22 cellular contexts compared by ENCODE assay signal in the genomic region with DNA sequence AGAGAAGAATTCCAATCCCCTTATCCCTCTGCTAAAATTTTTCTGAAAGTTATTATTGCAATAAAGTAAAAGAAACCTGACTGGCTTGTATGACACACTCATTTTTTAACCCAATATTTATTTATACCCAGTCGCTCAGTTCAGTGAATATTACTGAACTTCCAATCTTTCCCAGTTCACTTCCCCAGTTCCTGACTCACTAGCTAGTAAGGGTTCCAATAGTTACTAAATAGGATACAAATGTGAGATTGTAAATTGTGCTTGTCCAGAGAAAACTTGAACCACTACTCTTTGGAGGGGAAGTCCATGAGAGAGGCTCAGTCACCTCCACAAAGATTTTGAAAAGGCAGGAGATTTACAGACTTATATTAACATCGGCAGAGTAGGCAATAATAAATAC. TPM values are rescaled to one million over a fixed set of nuclear protein-coding genes. Genes with fewer than 3 reads are reported as not detected.
A peak's percentile ranks its signal among the peaks of the same experiment; 100 is the strongest.
DNase-seq lines count a peak whose midpoint lies in the region; ATAC-seq, FAIRE-seq and TF ChIP-seq lines count a peak whose summit lies in the region.
"Had no signal": no experiment of that assay in that cellular context is flagged by ENCODE, and none has a peak within 500 bp of the region (broad histone marks: within the 10 kb centered on the region; RNA-seq: fewer than 3 reads in every experiment).

No MANE protein-coding gene starts in this region.

- H3K4me3 Mint-ChIP-seq in HFFc6 (no peak overlapping the region), neural progenitor cell (no peak overlapping the region), mesothelial cell of epicardium (no peak overlapping the region)
- no peak overlapping the region for H3K4me3 Mint-ChIP-seq in CD8-positive, alpha-beta memory T cell
- H3K4me3 Mint-ChIP-seq: CD4-positive, alpha-beta memory T cell had no signal

- H3K9ac ChIP-seq in K562 (ENCODE audit: insufficient read depth in 1 of 2, low read depth in 2 of 2, low read length in 2 of 2) (no peak overlapping the region), neural progenitor cell (no peak overlapping the region)

- 81% methylated on average over 2 of the region's 2 CpGs for WGBS in A549 (ENCODE audit: missing lambda C conversion rate)
- WGBS in K562 (ENCODE audit: insufficient coverage, low coverage, missing lambda C conversion rate) = 45% methylated on average over 2 of the region's 2 CpGs

- FAIRE-seq in A549 (lab: Jason Lieb, UNC) = no peak
- FAIRE-seq in K562 (lab: Jason Lieb, UNC) = no peak
- FAIRE-seq: GM12891, GM18507 had no signal

- intact Hi-C loops in K562 (cut with micrococcal nuclease) = no loop called here

- peak overlapping the region; percentile 62; the same call in 2 of the 3 replicates for H3K4me2 ChIP-seq in A549
- H3K4me2 ChIP-seq in K562 (ENCODE audit: insufficient read depth, low read length) = no peak overlapping the region
- no peak overlapping the region for H3K4me2 ChIP-seq in neural progenitor cell

- H2AFZ ChIP-seq in K562 (ENCODE audit: low read depth, low read length) (peak overlapping the region; percentile 47), neural progenitor cell (replicated peaks) (peak overlapping the region; percentile 2)

- H3K9me3 Mint-ChIP-seq in HFFc6 (peaks cover 3% of the 10 kb centered on the region), neural progenitor cell (peaks cover 19% of the 10 kb centered on the region), mesothelial cell of epicardium (peaks cover 3% of the 10 kb centered on the region)
- H3K9me3 Mint-ChIP-seq in CD8-positive, alpha-beta memory T cell = peaks cover 0 to under 1% (median 0%) of the 10 kb centered on the region in 5 donors

- peaks cover 30% of the 10 kb centered on the region for H3K4me1 Mint-ChIP-seq in HFFc6 (ENCODE audit: low read depth)
- peaks cover 44% of the 10 kb centered on the region for H3K4me1 Mint-ChIP-seq in neural progenitor cell
- peaks cover 9% of the 10 kb centered on the region for H3K4me1 Mint-ChIP-seq in mesothelial cell of epicardium
- H3K4me1 Mint-ChIP-seq in CD8-positive, alpha-beta memory T cell = no peaks in the 10 kb centered on the region
- H3K4me1 Mint-ChIP-seq: CD4-positive, alpha-beta memory T cell had no signal

- CTCF ChIA-PET in A549 (lab: Yijun Ruan, JAX) (no interaction called here), K562 (lab: Yijun Ruan, JAX; ENCODE audit: low intra/inter-chr PET ratio) (no interaction called here)
- CTCF ChIA-PET in CD8-positive, alpha-beta memory T cell (lab: Charles Lee) = no interaction called here

- in situ Hi-C loops in K562 (cut with MboI) = no loop called here

- POLR2A ChIA-PET in A549 (lab: Yijun Ruan, JAX) (no interaction called here), K562 (lab: Yijun Ruan, JAX) (interaction anchor here (0.9 to 1.1 kb wide), 2 partner anchors 9 to 30 kb away, joined by 3 read pairs; no protein-coding TSS in a partner anchor)
- POLR2A ChIA-PET in CD8-positive, alpha-beta memory T cell (lab: Charles Lee) = no interaction called here

- H3K27ac Mint-ChIP-seq in HFFc6 = peak overlapping the region; percentile 52
- H3K27ac Mint-ChIP-seq in neural progenitor cell = no peak overlapping the region
- H3K27ac Mint-ChIP-seq in mesothelial cell of epicardium = no peak overlapping the region
- no peak overlapping the region for H3K27ac Mint-ChIP-seq in CD8-positive, alpha-beta memory T cell
- H3K27ac Mint-ChIP-seq: CD4-positive, alpha-beta memory T cell had no signal

- TF ChIP-seq RAD21 in A549 (conservative IDR thresholded peaks at IDR 0.05 in 1 of 2, IDR thresholded peaks at IDR 0.05 in 1 of 2) (no peak), K562 (CRISPR knock-in tag; conservative IDR thresholded peaks at IDR 0.05 in 1 of 2, IDR thresholded peaks at IDR 0.05 in 1 of 2) (no peak)

- ATAC-seq in A549 (no peak), K562 (no peak), HG03520 (IDR thresholded peaks at IDR 0.05; ENCODE audit: unreplicated experiment) (no peak)

- H3K4me1 ChIP-seq in A549 (peaks cover 27% of the 10 kb centered on the region), K562 (replicated peaks in 1 of 2; ENCODE audit: control insufficient read depth in 2 of 2, insufficient read depth in 2 of 2, low read length in 2 of 2) (peaks cover 0 to 4% of the 10 kb centered on the region in 2 experiments; a peak in 2 of 5 replicates), neural progenitor cell (peaks cover 10% of the 10 kb centered on the region)
- H3K4me1 ChIP-seq in CD8-positive, alpha-beta memory T cell (ENCODE audit: insufficient read depth, low read length) = no peaks in the 10 kb centered on the region

- H3K4me3 ChIP-seq in A549 (no peak overlapping the region), K562 (no peak overlapping the region), neural progenitor cell (no peak overlapping the region)
- no peak overlapping the region for H3K4me3 ChIP-seq in CD8-positive, alpha-beta memory T cell (ENCODE audit: low read length)
- H3K4me3 ChIP-seq: SJCRH30 had no signal

- no peaks in the 10 kb centered on the region; the same call in 2 of the 3 replicates for H3K36me3 ChIP-seq in K562 (ENCODE audit: control insufficient read depth, insufficient read depth, low read length)
- no peaks in the 10 kb centered on the region for H3K36me3 ChIP-seq in neural progenitor cell
- H3K36me3 ChIP-seq in CD8-positive, alpha-beta memory T cell (ENCODE audit: insufficient read depth, low read length) = no peaks in the 10 kb centered on the region
- H3K36me3 ChIP-seq: SJCRH30 had no signal

- no peaks in the 10 kb centered on the region for H3K9me1 ChIP-seq in K562 (ENCODE audit: control insufficient read depth, insufficient read depth, low read length)

- no peak for TF ChIP-seq CTCF in A549 (IDR thresholded peaks at IDR 0.05)
- no peak for TF ChIP-seq CTCF in HFFc6 (IDR thresholded peaks at IDR 0.05)
- TF ChIP-seq CTCF in K562 (IDR thresholded peaks at IDR 0.05 in 2 of 3, conservative IDR thresholded peaks at IDR 0.05 in 1 of 3; ENCODE audit: insufficient read depth in 2 of 3, low read depth in 1 of 3, low read length in 3 of 3) = no peak
- TF ChIP-seq CTCF in neural progenitor cell (IDR thresholded peaks at IDR 0.05) = no peak
- no peak for TF ChIP-seq CTCF in mesothelial cell of epicardium (IDR thresholded peaks at IDR 0.05; ENCODE audit: unreplicated experiment)

- H3K9me3 ChIP-seq in A549 = no peaks in the 10 kb centered on the region
- no peaks in the 10 kb centered on the region for H3K9me3 ChIP-seq in K562 (replicated peaks; ENCODE audit: control insufficient read depth, insufficient read depth, low read depth, low read length)
- H3K9me3 ChIP-seq in neural progenitor cell (ENCODE audit: low read depth) = no peaks in the 10 kb centered on the region
- no peaks in the 10 kb centered on the region for H3K9me3 ChIP-seq in CD8-positive, alpha-beta memory T cell (ENCODE audit: low read length)
- H3K9me3 ChIP-seq: SJCRH30 had no signal

- no peaks in the 10 kb centered on the region for H3F3A ChIP-seq in neural progenitor cell (ENCODE audit: low read depth)

- H3K36me3 Mint-ChIP-seq in HFFc6 (ENCODE audit: low read depth) = peaks cover 3% of the 10 kb centered on the region
- peaks cover 2% of the 10 kb centered on the region for H3K36me3 Mint-ChIP-seq in neural progenitor cell
- H3K36me3 Mint-ChIP-seq in mesothelial cell of epicardium = no peaks in the 10 kb centered on the region
- H3K36me3 Mint-ChIP-seq in CD8-positive, alpha-beta memory T cell = peaks cover 0 to 2% (median 0%) of the 10 kb centered on the region in 3 donors
- H3K36me3 Mint-ChIP-seq: CD4-positive, alpha-beta memory T cell had no signal

- H4K20me1 ChIP-seq in K562 (replicated peaks; ENCODE audit: control insufficient read depth, insufficient read depth, low read length) (no peaks in the 10 kb centered on the region), neural progenitor cell (ENCODE audit: low read depth) (no peaks in the 10 kb centered on the region)

- H3K79me2 ChIP-seq in K562 (ENCODE audit: control insufficient read depth, insufficient read depth, low read length) (no peaks in the 10 kb centered on the region), neural progenitor cell (ENCODE audit: low read depth) (no peaks in the 10 kb centered on the region)

- H3K27me3 Mint-ChIP-seq in HFFc6 (ENCODE audit: insufficient read depth) (peaks cover 6% of the 10 kb centered on the region), neural progenitor cell (ENCODE audit: insufficient read depth, low read depth) (peaks cover 3% of the 10 kb centered on the region), mesothelial cell of epicardium (ENCODE audit: low read depth) (no peaks in the 10 kb centered on the region)
- peaks cover 0 to 10% of the 10 kb centered on the region in 2 donors for H3K27me3 Mint-ChIP-seq in CD8-positive, alpha-beta memory T cell
- H3K27me3 Mint-ChIP-seq: CD4-positive, alpha-beta memory T cell had no signal

- DNase-seq in A549 (ENCODE audit: low read depth in 1 of 2, low spot score in 1 of 2) (no peak), HFFc6 (no peak), K562 (ENCODE audit: extremely low read depth in 1 of 4, low spot score in 3 of 4) (no peak), neural progenitor cell (ENCODE audit: low spot score) (no peak), activated T-cell treated with anti-CD3 and anti-CD28 coated beads for 4 hours (no peak), mesothelial cell of epicardium (ENCODE audit: low spot score in 2 of 2, unreplicated experiment in 2 of 2) (no peak)
- no peak for DNase-seq in CD8-positive, alpha-beta memory T cell
- DNase-seq: 8988T; CD4-positive, alpha-beta memory T cell; DND-41; GF-D8; GOT3; NCI-H1417 treated with DMSO at 0.1 percent for 48 hours; NCI-H1930; NCI-H2171; NCI-H446 treated with DMSO at 0.1 percent for 48 hours; NK-92 treated with Interleukin-12 subunit alpha and Interleukin-12 subunit beta, amount 100 ng/mL, for 24 hours; OCI-M1; SJCRH30 had no signal

- TF ChIP-seq POLR2A in A549 (IDR thresholded peaks at IDR 0.05; ENCODE audit: low read length) = no peak
- TF ChIP-seq POLR2A in K562 (conservative IDR thresholded peaks at IDR 0.05) = no peak

- TF ChIP-seq EP300 in A549 (IDR thresholded peaks at IDR 0.05) = no peak
- no peak for TF ChIP-seq EP300 in K562 (IDR thresholded peaks at IDR 0.05; ENCODE audit: low read length)

- no TSS peak for BruUV-seq in K562 (replicated peaks; lab: Mats Ljungman, UMichigan)

- no peak overlapping the region for H3K27ac ChIP-seq in A549
- no peak overlapping the region for H3K27ac ChIP-seq in K562 (ENCODE audit: extremely low read depth, low read depth, low read length)
- no peak overlapping the region for H3K27ac ChIP-seq in neural progenitor cell
- H3K27ac ChIP-seq in CD8-positive, alpha-beta memory T cell (ENCODE audit: low read depth, low read length) = no peak overlapping the region
- H3K27ac ChIP-seq: SJCRH30 had no signal

- H3K27me3 ChIP-seq in K562 (ENCODE audit: control insufficient read depth in 2 of 2, insufficient read depth in 2 of 2, low read length in 2 of 2) = no peaks in the 10 kb centered on the region
- H3K27me3 ChIP-seq in neural progenitor cell = no peaks in the 10 kb centered on the region
- no peaks in the 10 kb centered on the region for H3K27me3 ChIP-seq in CD8-positive, alpha-beta memory T cell (ENCODE audit: insufficient read depth, low read length, poor library complexity, severe bottlenecking)
- H3K27me3 ChIP-seq: SJCRH30 had no signal

RNA-seq across cellular contexts. Expression of gene PRDX6, which starts 31.4 kb away (rescaled TPM):
- polyA plus RNA-seq in A549 (2011; rRNA removed) (246 and 308 TPM in 2 replicates), A549 (2017; fragmentation: RNase III; extraction: RNeasy Plus Mini Kit Qiagen cat#74134 plus additional on column Dnase treatment) (246 to 251 TPM (median 250 TPM) in 3 replicates), K562 (2011; rRNA removed) (667 and 707 TPM in 2 replicates), K562 (2014; fragmentation: Illumina TruSeq; extraction: Trizol) (636 and 642 TPM in 2 replicates), K562 (2014; fragmentation: Nextera tagmentation; extraction: Ambion mirVana) (1,000 to 10,000 TPM in 1 of 2 experiments, 100 to 1,000 TPM in 1; 884 to 1,082 TPM), K562 (2014; rRNA removed) (277 and 291 TPM in 2 replicates)
- 121 and 134 TPM in 2 replicates for polyA plus RNA-seq in A549 (2012; cell fraction: cytosol; rRNA removed)
- polyA plus RNA-seq in A549 (2012; cell fraction: nucleus; rRNA removed) = 71.0 and 92.8 TPM in 2 replicates
- 264 and 296 TPM in 2 replicates for polyA minus RNA-seq in A549 (2011; rRNA and poly(A)+ RNA removed)
- total RNA-seq in HFFc6 (2021; fragmentation: NEBNext Ultra II Directional; extraction: Animal tissue kit (Norgen Biotek cat#: 25700)) = 1,000 to 10,000 TPM in 2 of 6 experiments, 100 to 1,000 TPM in 4; 527 to 1,396 (median 553) TPM
- 92.6 and 207 TPM in 2 replicates for total RNA-seq in K562 (2011; cell fraction: chromatin; rRNA removed; ENCODE audit: low replicate concordance)
- 94.7 and 99.7 TPM in 2 replicates for total RNA-seq in K562 (2011; cell fraction: nucleolus; rRNA removed)
- 162 and 225 TPM in 2 replicates for total RNA-seq in K562 (2011; cell fraction: nucleoplasm; rRNA removed)
- total RNA-seq in K562 (2014; rRNA removed) (288 and 356 TPM in 2 replicates), K562 (2014; rRNA removed; fragmentation: Illumina TruSeq; extraction: Trizol) (610 and 692 TPM in 2 replicates), K562 (2015; rRNA removed; fragmentation: Illumina TruSeq; extraction: Trizol) (447 and 473 TPM in 2 replicates), K562 (2021) (540 and 565 TPM in 2 replicates), neural progenitor cell (ENCODE audit: low replicate concordance) (322 and 441 TPM in 2 replicates), mesothelial cell of epicardium (194 to 211 TPM (median 211 TPM) in 3 replicates)
- polyA plus RNA-seq in K562 (2011; cell fraction: cytosol; rRNA removed) = 284 and 513 TPM in 2 replicates
- 318 and 427 TPM in 2 replicates for polyA plus RNA-seq in K562 (2011; cell fraction: nucleus; rRNA removed)
- polyA plus RNA-seq in K562 (2012) = 371 and 470 TPM in 2 replicates
- polyA minus RNA-seq in K562 (2011; rRNA and poly(A)+ RNA removed) = 909 and 927 TPM in 2 replicates
- 447 and 551 TPM in 2 replicates for polyA minus RNA-seq in K562 (2011; cell fraction: cytosol; rRNA and poly(A)+ RNA removed)
- polyA minus RNA-seq in K562 (2011; cell fraction: nucleus; rRNA and poly(A)+ RNA removed) = 125 and 223 TPM in 2 replicates
- total RNA-seq in CD8-positive, alpha-beta memory T cell = 100 to 1,000 TPM; 134 to 140 TPM
- polyA plus RNA-seq in CD8-positive, alpha-beta memory T cell = 159 TPM
